In genomic region chr7:11593322-11593721, GRCh38 we compare ENCODE assay signal across 23 cellular contexts.
"Had no signal": no experiment of that assay in that cellular context is flagged by ENCODE, and none has a peak within 500 bp of the region (broad histone marks: within the 10 kb centered on the region; RNA-seq: fewer than 3 reads in every experiment).

No MANE protein-coding gene starts in this region.

- H3K9me3 ChIP-seq: heart left ventricle, left ventricle myocardium inferior, sigmoid colon, thoracic aorta, transverse colon had no signal

- H3K4me1 Mint-ChIP-seq: naive thymus-derived CD4-positive, alpha-beta T cell; nephron progenitor cell; stimulated activated naive B cell treated with anti-CD40 and anti-IgM and Interleukin-4, amounts not matched to agents 10 μg/mL and 1 μg/mL and 100 μg/mL, for 72 hours; stimulated activated naive CD8-positive, alpha-beta T cell treated with anti-CD3 and anti-CD28 coated beads, Interleukin-15, amount 100 ng/mL, for 72 hours had no signal

- H3K4me3 Mint-ChIP-seq: naive thymus-derived CD4-positive, alpha-beta T cell; nephron progenitor cell; stimulated activated naive B cell treated with anti-CD40 and anti-IgM and Interleukin-4, amounts not matched to agents 10 μg/mL and 1 μg/mL and 100 μg/mL, for 72 hours; stimulated activated naive CD8-positive, alpha-beta T cell treated with anti-CD3 and anti-CD28 coated beads, Interleukin-15, amount 100 ng/mL, for 72 hours had no signal

- H3K4me3 ChIP-seq: heart left ventricle, left ventricle myocardium inferior, lung, sigmoid colon, skin epidermis, thoracic aorta, transverse colon had no signal

- H3K4me1 ChIP-seq: left ventricle myocardium inferior had no signal

- FAIRE-seq: colon, frontal cortex, islet of Langerhans had no signal

- H3K9me3 Mint-ChIP-seq: nephron progenitor cell had no signal

- H3K27me3 ChIP-seq: heart left ventricle, sigmoid colon, transverse colon had no signal

- H3K27ac ChIP-seq: heart left ventricle, left ventricle myocardium inferior, skin epidermis, thoracic aorta, transverse colon had no signal

- H3K27ac Mint-ChIP-seq: naive thymus-derived CD4-positive, alpha-beta T cell; nephron progenitor cell; stimulated activated naive B cell treated with anti-CD40 and anti-IgM and Interleukin-4, amounts not matched to agents 10 μg/mL and 1 μg/mL and 100 μg/mL, for 72 hours; stimulated activated naive CD8-positive, alpha-beta T cell treated with anti-CD3 and anti-CD28 coated beads, Interleukin-15, amount 100 ng/mL, for 72 hours had no signal

- ATAC-seq: esophagus mucosa; heart left ventricle; naive thymus-derived CD4-positive, alpha-beta T cell; stimulated activated naive B cell treated with anti-CD40 and anti-IgM and Interleukin-4, amounts not matched to agents 10 μg/mL and 1 μg/mL and 100 μg/mL, for 72 hours; stimulated activated naive CD8-positive, alpha-beta T cell treated with anti-CD3 and anti-CD28 coated beads, Interleukin-15, amount 100 ng/mL, for 72 hours had no signal

- DNase-seq: cerebellar nuclear complex; heart left ventricle; hippocampal formation; kidney glomerular epithelial cell; left ventricle myocardium inferior; mesendoderm; naive thymus-derived CD4-positive, alpha-beta T cell; nephron progenitor cell; posterior cingulate gyrus; sigmoid colon; stimulated activated CD4-positive, alpha-beta T cell treated with anti-CD3 and anti-CD28 coated beads, Interleukin-2, amount 100 ng/mL, for 24 hours; stimulated activated CD4-positive, alpha-beta T cell treated with anti-CD3 and anti-CD28 coated beads, Interleukin-4, amount 100 ng/mL, for 4 hours; stimulated activated naive B cell treated with anti-CD40 and anti-IgM and Interleukin-4, amounts not matched to agents 10 μg/mL and 1 μg/mL and 100 μg/mL, for 72 hours; stimulated activated naive CD8-positive, alpha-beta T cell treated with anti-CD3 and anti-CD28 coated beads, Interleukin-15, amount 100 ng/mL, for 72 hours; substantia nigra; transverse colon had no signal

- H3K36me3 Mint-ChIP-seq: naive thymus-derived CD4-positive, alpha-beta T cell; stimulated activated naive B cell treated with anti-CD40 and anti-IgM and Interleukin-4, amounts not matched to agents 10 μg/mL and 1 μg/mL and 100 μg/mL, for 72 hours had no signal

- H3K27me3 Mint-ChIP-seq: naive thymus-derived CD4-positive, alpha-beta T cell; stimulated activated naive B cell treated with anti-CD40 and anti-IgM and Interleukin-4, amounts not matched to agents 10 μg/mL and 1 μg/mL and 100 μg/mL, for 72 hours; stimulated activated naive CD8-positive, alpha-beta T cell treated with anti-CD3 and anti-CD28 coated beads, Interleukin-15, amount 100 ng/mL, for 72 hours had no signal

- H3K36me3 ChIP-seq: left ventricle myocardium inferior, sigmoid colon, thoracic aorta, transverse colon had no signal
